In the genomic region with DNA sequence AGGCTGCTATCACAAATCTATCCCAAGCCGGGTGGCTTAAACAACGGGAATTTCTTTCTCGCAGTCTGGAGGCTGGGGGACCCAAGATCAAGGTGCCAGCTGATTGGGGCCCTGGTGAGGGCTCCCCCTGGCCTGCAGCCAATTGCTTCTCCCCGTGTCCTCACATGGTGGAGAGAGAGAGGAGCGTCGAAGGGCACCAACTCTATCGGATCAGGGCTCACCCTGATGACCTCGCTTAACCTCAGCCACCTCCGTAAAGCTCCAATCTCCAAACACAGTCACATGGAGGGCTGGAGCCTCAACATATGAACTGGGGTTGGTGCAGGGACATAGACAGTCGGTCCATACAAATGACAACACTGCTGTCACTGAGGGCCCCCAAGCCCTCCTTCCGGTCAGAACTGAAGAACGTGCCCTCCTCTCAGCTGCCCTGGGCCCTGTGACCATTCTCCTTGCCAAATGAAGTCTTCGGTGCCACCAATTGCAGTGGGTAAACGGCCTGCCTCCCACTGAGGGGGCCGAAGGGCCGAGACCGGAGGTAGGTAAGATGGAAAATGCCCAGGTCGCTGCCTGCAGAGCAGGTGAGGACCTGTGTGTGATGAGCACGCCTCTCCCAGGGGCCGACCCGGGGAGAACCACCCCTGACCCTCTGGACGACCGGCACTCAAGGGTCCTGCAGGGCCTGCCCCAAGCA, we compare ENCODE assay signal across 12 cellular contexts.
DNase-seq lines count a peak whose midpoint lies in the region; ATAC-seq and TF ChIP-seq lines count a peak whose summit lies in the region.
"Had no signal": no experiment of that assay in that cellular context is flagged by ENCODE, and none has a peak within 500 bp of the region (broad histone marks: within the 10 kb centered on the region; RNA-seq: fewer than 3 reads in every experiment).

No MANE protein-coding gene starts in this region.

- H3K36me3 ChIP-seq in adrenal gland (replicated peaks in 1 of 2) (no peaks in the 10 kb centered on the region), heart left ventricle (no peaks in the 10 kb centered on the region), neuron (ENCODE audit: insufficient read depth, low read length) (no peaks in the 10 kb centered on the region), tibial artery (no peaks in the 10 kb centered on the region)
- H3K36me3 ChIP-seq: ovary, SJSA1 had no signal

- 84 to 96% (median 87%) methylated on average over 9 to 23 of the region's 23 CpGs for WGBS in adrenal gland, 4 donors
- 74 to 90% (median 85%) methylated on average over 17 to 23 of the region's 23 CpGs for WGBS in heart left ventricle, 4 donors

- in situ Hi-C loops in KBM-7 (cut with MboI; ENCODE audit: low pct_unique_long_range_greater_than_20kb, low sequenced_read_pairs): no loop called here

- peak overlapping the region in 3 of 5 donors; percentile 28 to 94 (median 80) for H3K27ac ChIP-seq in adrenal gland
- H3K27ac ChIP-seq in heart left ventricle: peak overlapping the region; percentile 81 to 93 (median 87)
- peak overlapping the region; percentile 80 to 85 for H3K27ac ChIP-seq in tibial artery
- H3K27ac ChIP-seq: SJSA1 had no signal

- H3K4me3 ChIP-seq in adrenal gland: no peak overlapping the region
- no peak overlapping the region for H3K4me3 ChIP-seq in heart left ventricle
- no peak overlapping the region for H3K4me3 ChIP-seq in neuron (ENCODE audit: low read length)
- no peak overlapping the region for H3K4me3 ChIP-seq in tibial artery
- H3K4me3 ChIP-seq: ovary, SJSA1 had no signal

- TF ChIP-seq POLR2A in adrenal gland (IDR thresholded peaks at IDR 0.05) (no peak), heart left ventricle (IDR thresholded peaks at IDR 0.05) (no peak)

- DNase-seq in adrenal gland (peak in 2 of 7 donors; percentile 21 to 49), heart left ventricle (no peak), tibial artery (peak in 1 of 2 donors; percentile 65), KBM-7 (no peak), NCI-H345 (lab: John Stamatoyannopoulos, UW) (no peak), MV-4-11 (lab: John Stamatoyannopoulos, UW) (no peak)
- DNase-seq: CD8-positive, alpha-beta T cell; MM.1S; stimulated activated CD4-positive, alpha-beta T cell treated with anti-CD3 and anti-CD28 coated beads, Interleukin-2, amount 100 ng/mL, for 24 hours had no signal

- H3K27me3 ChIP-seq in adrenal gland (no peaks in the 10 kb centered on the region), heart left ventricle (no peaks in the 10 kb centered on the region), neuron (ENCODE audit: insufficient read depth, low read length) (no peaks in the 10 kb centered on the region), tibial artery (no peaks in the 10 kb centered on the region)
- H3K27me3 ChIP-seq: ovary, SJSA1 had no signal

- H3K4me1 ChIP-seq in adrenal gland (replicated peaks in 1 of 2): peaks cover 10 to 38% of the 10 kb centered on the region in 2 donors
- H3K4me1 ChIP-seq in heart left ventricle: peaks cover 26 to 89% (median 77%) of the 10 kb centered on the region in 12 donors
- peaks cover 31% of the 10 kb centered on the region for H3K4me1 ChIP-seq in neuron (ENCODE audit: insufficient read depth, low read length)
- peaks cover 10 to 93% (median 82%) of the 10 kb centered on the region in 4 donors for H3K4me1 ChIP-seq in tibial artery

- intact Hi-C loops in adrenal gland (cut with DNase I): no loop called here
- intact Hi-C loops in heart left ventricle (cut with DNase I): loop anchor here in 8 of 10 donors (1.0 to 10.0 kb wide), 21 partner anchors 45 to 383 kb away; a partner anchor contains a TSS
- intact Hi-C loops in tibial artery (cut with DNase I; ENCODE audit: low total_unique reads): loop anchor here (2.0 to 5.0 kb wide), 4 partner anchors 55 to 305 kb away; a partner anchor contains a TSS

- H3K9me3 ChIP-seq in adrenal gland (replicated peaks in 1 of 3) (no peaks in the 10 kb centered on the region), heart left ventricle (peaks cover 0 to 7% (median 0%) of the 10 kb centered on the region in 12 donors), neuron (ENCODE audit: low read length) (peaks cover 3% of the 10 kb centered on the region), tibial artery (no peaks in the 10 kb centered on the region)
- H3K9me3 ChIP-seq: ovary, SJSA1 had no signal

- no peak for ATAC-seq in heart left ventricle
- ATAC-seq: CD8-positive, alpha-beta T cell had no signal

- H2AFZ ChIP-seq in neuron (ENCODE audit: low read depth, low read length): peak overlapping the region; percentile 93

- TF ChIP-seq CTCF in adrenal gland (IDR thresholded peaks at IDR 0.05) (no peak), heart left ventricle (IDR thresholded peaks at IDR 0.05) (no peak), tibial artery (IDR thresholded peaks at IDR 0.05) (no peak)

Comparison
In these comparisons a context has a peak if more than half of its experiments do, and no peak if none do; other contexts are left out.
1. intact Hi-C loops: an anchor here in heart left ventricle (1.0 to 10.0 kb wide) and tibial artery (2.0 to 5.0 kb wide); none called in adrenal gland.